ENCODE assay signal across 26 cellular contexts in genomic region chr10:32865170-32865569, GRCh38.
"Had no signal": no experiment of that assay in that cellular context is flagged by ENCODE, and none has a peak within 500 bp of the region (broad histone marks: within the 10 kb centered on the region; RNA-seq: fewer than 3 reads in every experiment).

No MANE protein-coding gene starts in this region.

- H3K27ac ChIP-seq: neutrophil, pancreas, prostate gland, right lobe of liver, sigmoid colon, stomach, thoracic aorta, thyroid gland, tibial nerve, upper lobe of left lung, vagina had no signal

- H3K4me3 Mint-ChIP-seq: natural killer cell; nephron; stimulated activated effector memory CD8-positive, alpha-beta T cell treated with anti-CD3 and anti-CD28 coated beads, Interleukin-12 subunit alpha, Interleukin-12 subunit beta, amount 100 ng/mL, for 72 hours; stimulated activated naive B cell treated with anti-CD40 and anti-IgM and Interleukin-4, amounts not matched to agents 10 μg/mL and 1 μg/mL and 100 μg/mL, for 72 hours; stimulated activated naive CD8-positive, alpha-beta T cell treated with anti-CD3 and anti-CD28 coated beads, Interleukin-15, Interleukin-2, amounts not matched to agents 100 ng/mL and 50 ng/mL, for 24 hours had no signal

- H3K36me3 Mint-ChIP-seq: natural killer cell; stimulated activated effector memory CD8-positive, alpha-beta T cell treated with anti-CD3 and anti-CD28 coated beads, Interleukin-12 subunit alpha, Interleukin-12 subunit beta, amount 100 ng/mL, for 72 hours; stimulated activated naive B cell treated with anti-CD40 and anti-IgM and Interleukin-4, amounts not matched to agents 10 μg/mL and 1 μg/mL and 100 μg/mL, for 72 hours had no signal

- H3K27me3 ChIP-seq: neutrophil, pancreas, right lobe of liver, sigmoid colon, stomach, thyroid gland, tibial nerve, upper lobe of left lung, vagina had no signal

- H3K27me3 Mint-ChIP-seq: stimulated activated naive B cell treated with anti-CD40 and anti-IgM and Interleukin-4, amounts not matched to agents 10 μg/mL and 1 μg/mL and 100 μg/mL, for 72 hours; stimulated activated naive CD8-positive, alpha-beta T cell treated with anti-CD3 and anti-CD28 coated beads, Interleukin-15, Interleukin-2, amounts not matched to agents 100 ng/mL and 50 ng/mL, for 24 hours had no signal

- H3K36me3 ChIP-seq: neutrophil, pancreas, prostate gland, right lobe of liver, sigmoid colon, stomach, thoracic aorta, thyroid gland, tibial nerve, upper lobe of left lung, vagina had no signal

- FAIRE-seq: urothelium cell line had no signal

- H3K4me3 ChIP-seq: pancreas, prostate gland, right lobe of liver, sigmoid colon, stomach, thoracic aorta, thyroid gland, tibial nerve, upper lobe of left lung, vagina had no signal

- H3K9me3 ChIP-seq: neutrophil, pancreas, prostate gland, right lobe of liver, sigmoid colon, stomach, thoracic aorta, thyroid gland, upper lobe of left lung, vagina had no signal

- H3K9me3 Mint-ChIP-seq: natural killer cell; stimulated activated effector memory CD8-positive, alpha-beta T cell treated with anti-CD3 and anti-CD28 coated beads, Interleukin-12 subunit alpha, Interleukin-12 subunit beta, amount 100 ng/mL, for 72 hours; stimulated activated naive CD8-positive, alpha-beta T cell treated with anti-CD3 and anti-CD28 coated beads, Interleukin-15, Interleukin-2, amounts not matched to agents 100 ng/mL and 50 ng/mL, for 24 hours had no signal

- H3K4me1 ChIP-seq: pancreas, prostate gland, right lobe of liver, sigmoid colon, stomach, thyroid gland, tibial nerve, upper lobe of left lung, vagina had no signal

- DNase-seq: natural killer cell; nucleus accumbens; pancreas; right cardiac atrium; right lobe of liver; sigmoid colon; small intestine; stimulated activated CD4-positive, alpha-beta T cell treated with anti-CD3 and anti-CD28 coated beads, Interleukin-15, amount 100 ng/mL, for 24 hours; stimulated activated CD4-positive, alpha-beta T cell treated with anti-CD3 and anti-CD28 coated beads, Interleukin-2, amount 100 ng/mL, for 24 hours; stimulated activated CD4-positive, alpha-beta T cell treated with anti-CD3 and anti-CD28 coated beads, Interleukin-2, amount 100 ng/mL, for 48 hours; stimulated activated CD4-positive, alpha-beta T cell treated with anti-CD3 and anti-CD28 coated beads, Interleukin-4, amount 100 ng/mL, for 24 hours; stimulated activated naive B cell treated with anti-CD40 and anti-IgM and Interleukin-4, amounts not matched to agents 10 μg/mL and 1 μg/mL and 100 μg/mL, for 72 hours; stimulated activated naive CD4-positive, alpha-beta T cell treated with Interleukin-2 at 50 U/mL for 16 hours; stomach; thyroid gland; trophoblast cell; upper lobe of left lung had no signal

- H3K27ac Mint-ChIP-seq: natural killer cell; nephron; stimulated activated effector memory CD8-positive, alpha-beta T cell treated with anti-CD3 and anti-CD28 coated beads, Interleukin-12 subunit alpha, Interleukin-12 subunit beta, amount 100 ng/mL, for 72 hours; stimulated activated naive B cell treated with anti-CD40 and anti-IgM and Interleukin-4, amounts not matched to agents 10 μg/mL and 1 μg/mL and 100 μg/mL, for 72 hours; stimulated activated naive CD8-positive, alpha-beta T cell treated with anti-CD3 and anti-CD28 coated beads, Interleukin-15, Interleukin-2, amounts not matched to agents 100 ng/mL and 50 ng/mL, for 24 hours had no signal

- ATAC-seq: natural killer cell; pancreas; right cardiac atrium; right lobe of liver; stimulated activated effector memory CD8-positive, alpha-beta T cell treated with anti-CD3 and anti-CD28 coated beads, Interleukin-12 subunit alpha, Interleukin-12 subunit beta, amount 100 ng/mL, for 72 hours; stimulated activated naive B cell treated with anti-CD40 and anti-IgM and Interleukin-4, amounts not matched to agents 10 μg/mL and 1 μg/mL and 100 μg/mL, for 72 hours had no signal

- H3K4me1 Mint-ChIP-seq: natural killer cell; nephron; stimulated activated effector memory CD8-positive, alpha-beta T cell treated with anti-CD3 and anti-CD28 coated beads, Interleukin-12 subunit alpha, Interleukin-12 subunit beta, amount 100 ng/mL, for 72 hours; stimulated activated naive B cell treated with anti-CD40 and anti-IgM and Interleukin-4, amounts not matched to agents 10 μg/mL and 1 μg/mL and 100 μg/mL, for 72 hours had no signal
